ENCODE assay signal across 27 cellular contexts in the genomic region with DNA sequence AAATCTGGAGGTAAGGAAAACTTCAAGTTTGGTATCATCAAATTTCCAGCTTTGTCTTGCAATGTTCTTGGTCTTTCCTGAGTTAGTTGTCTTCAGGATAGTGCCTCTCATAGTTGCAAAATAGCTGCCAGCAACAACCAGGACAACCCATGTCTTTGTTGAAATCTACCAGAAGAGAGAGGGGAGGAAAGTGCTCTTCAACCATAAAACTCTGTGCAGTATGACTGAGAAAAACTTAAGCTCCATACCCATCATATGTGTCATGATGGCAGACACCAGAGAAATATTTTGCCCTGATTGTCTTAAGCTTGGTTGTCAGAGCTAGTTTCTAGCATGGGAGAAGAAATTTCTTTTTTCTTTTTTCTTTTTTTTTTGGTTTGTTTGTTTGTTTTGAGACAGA.
A peak's percentile ranks its signal among the peaks of the same experiment; 100 is the strongest.
DNase-seq lines count a peak whose midpoint lies in the region; ATAC-seq and TF ChIP-seq lines count a peak whose summit lies in the region.
"Had no signal": no experiment of that assay in that cellular context is flagged by ENCODE, and none has a peak within 500 bp of the region (broad histone marks: within the 10 kb centered on the region; RNA-seq: fewer than 3 reads in every experiment).

No MANE protein-coding gene starts in this region.

- peaks cover 0 to 9% of the 10 kb centered on the region in 2 donors for H3K4me1 Mint-ChIP-seq in natural killer cell treated with Interleukin-12 subunit alpha and Interleukin-12 subunit beta and Interleukin-15 and Interleukin-18, amount 100 ng/mL, for 72 hours (ENCODE audit: low read depth in 2 of 2)
- H3K4me1 Mint-ChIP-seq: CD4-positive, CD25-positive, alpha-beta regulatory T cell; naive thymus-derived CD8-positive, alpha-beta T cell had no signal

- DNase-seq in ELR (ENCODE audit: low read depth) (peak; percentile 36), M059J (ENCODE audit: low read depth) (peak; percentile 37), fibroblast of pulmonary artery (ENCODE audit: low read depth) (peak; percentile 33), renal cortical epithelial cell (ENCODE audit: low read depth) (peak; percentile 42), NCI-H1930 (lab: John Stamatoyannopoulos, UW) (no peak), medulla oblongata (ENCODE audit: extremely low spot score) (no peak)
- DNase-seq in natural killer cell treated with Interleukin-12 subunit alpha and Interleukin-12 subunit beta and Interleukin-15 and Interleukin-18, amount 100 ng/mL, for 72 hours (ENCODE audit: low spot score), result no peak
- DNase-seq: activated CD4-positive, alpha-beta T cell treated with anti-CD3 and anti-CD28 coated beads for 4 hours; activated naive CD4-positive, alpha-beta T cell treated with Interleukin-2 at 50 U/mL for 16 hours; activated T-cell treated with anti-CD3 and anti-CD28 coated beads, Interleukin-2, amount 50 U/mL, for 24 hours; CD4-positive, CD25-positive, alpha-beta regulatory T cell; GOT3; immature natural killer cell; KG1; left ventricle myocardium inferior; midbrain; naive thymus-derived CD8-positive, alpha-beta T cell; NCI-H1048; NCI-H187; NCI-H526; stimulated activated CD4-positive, alpha-beta T cell treated with anti-CD3 and anti-CD28 coated beads, Interleukin-4, amount 100 ng/mL, for 1 hour; stimulated activated naive CD4-positive, alpha-beta T cell had no signal

- H3K9me3 Mint-ChIP-seq in natural killer cell treated with Interleukin-12 subunit alpha and Interleukin-12 subunit beta and Interleukin-15 and Interleukin-18, amount 100 ng/mL, for 72 hours, result no peaks in the 10 kb centered on the region
- H3K9me3 Mint-ChIP-seq: activated T-cell treated with anti-CD3 and anti-CD28 coated beads, Interleukin-2, amount 50 U/mL, for 24 hours; dendritic cell treated with granulocyte-macrophage colony-stimulating factor and Interleukin-4, amounts not matched to agents 40 ng/mL and 50 ng/mL, for 4 days; immature natural killer cell; T-helper 1 cell treated with Interleukin-12 subunit alpha and Interleukin-12 subunit beta and Interleukin-4 antibody, amounts not matched to agents 30 μg/mL and 1 μg/mL, for 36 hours had no signal

- H3K36me3 Mint-ChIP-seq in natural killer cell treated with Interleukin-12 subunit alpha and Interleukin-12 subunit beta and Interleukin-15 and Interleukin-18, amount 100 ng/mL, for 72 hours, result no peaks in the 10 kb centered on the region
- H3K36me3 Mint-ChIP-seq: CD4-positive, CD25-positive, alpha-beta regulatory T cell; immature natural killer cell; naive thymus-derived CD8-positive, alpha-beta T cell had no signal

- no peak for ATAC-seq in natural killer cell treated with Interleukin-12 subunit alpha and Interleukin-12 subunit beta and Interleukin-15 and Interleukin-18, amount 100 ng/mL, for 72 hours
- no peak for ATAC-seq in GM21390 (IDR thresholded peaks at IDR 0.05; ENCODE audit: unreplicated experiment)
- ATAC-seq: naive thymus-derived CD8-positive, alpha-beta T cell had no signal

- peaks cover 8 to 9% of the 10 kb centered on the region in 2 donors for H3K27me3 Mint-ChIP-seq in natural killer cell treated with Interleukin-12 subunit alpha and Interleukin-12 subunit beta and Interleukin-15 and Interleukin-18, amount 100 ng/mL, for 72 hours
- H3K27me3 Mint-ChIP-seq: activated T-cell treated with anti-CD3 and anti-CD28 coated beads, Interleukin-2, amount 50 U/mL, for 24 hours; CD4-positive, CD25-positive, alpha-beta regulatory T cell; dendritic cell treated with granulocyte-macrophage colony-stimulating factor and Interleukin-4, amounts not matched to agents 40 ng/mL and 50 ng/mL, for 4 days had no signal

- no peak for TF ChIP-seq CTCF in fibroblast of pulmonary artery (IDR thresholded peaks at IDR 0.05; ENCODE audit: low read length, missing control alignments)

- no peak overlapping the region for H3K4me3 Mint-ChIP-seq in natural killer cell treated with Interleukin-12 subunit alpha and Interleukin-12 subunit beta and Interleukin-15 and Interleukin-18, amount 100 ng/mL, for 72 hours
- H3K4me3 Mint-ChIP-seq: activated T-cell treated with anti-CD3 and anti-CD28 coated beads, Interleukin-2, amount 50 U/mL, for 24 hours; CD4-positive, CD25-positive, alpha-beta regulatory T cell; dendritic cell treated with granulocyte-macrophage colony-stimulating factor and Interleukin-4, amounts not matched to agents 40 ng/mL and 50 ng/mL, for 4 days; immature natural killer cell; naive thymus-derived CD8-positive, alpha-beta T cell; T-helper 1 cell treated with Interleukin-12 subunit alpha and Interleukin-12 subunit beta and Interleukin-4 antibody, amounts not matched to agents 30 μg/mL and 1 μg/mL, for 36 hours had no signal

- no peak overlapping the region for H3K27ac Mint-ChIP-seq in natural killer cell treated with Interleukin-12 subunit alpha and Interleukin-12 subunit beta and Interleukin-15 and Interleukin-18, amount 100 ng/mL, for 72 hours
- H3K27ac Mint-ChIP-seq: activated T-cell treated with anti-CD3 and anti-CD28 coated beads, Interleukin-2, amount 50 U/mL, for 24 hours; CD4-positive, CD25-positive, alpha-beta regulatory T cell; dendritic cell treated with granulocyte-macrophage colony-stimulating factor and Interleukin-4, amounts not matched to agents 40 ng/mL and 50 ng/mL, for 4 days; immature natural killer cell; naive thymus-derived CD8-positive, alpha-beta T cell; T-helper 1 cell treated with Interleukin-12 subunit alpha and Interleukin-12 subunit beta and Interleukin-4 antibody, amounts not matched to agents 30 μg/mL and 1 μg/mL, for 36 hours had no signal

- no peak overlapping the region for H3K4me3 ChIP-seq in fibroblast of pulmonary artery (replicated peaks; ENCODE audit: low read depth, low read length)
- H3K4me3 ChIP-seq: hepatocyte, left ventricle myocardium inferior, SJSA1 had no signal

Comparison
In these comparisons a context has a peak if more than half of its experiments do, and no peak if none do; other contexts are left out.
1. DNase-seq: peak in ELR (single experiment), M059J (single experiment), fibroblast of pulmonary artery (single experiment) and renal cortical epithelial cell (single experiment); none in natural killer cell treated with Interleukin-12 subunit alpha and Interleukin-12 subunit beta and Interleukin-15 and Interleukin-18, amount 100 ng/mL, for 72 hours (single experiment), NCI-H1930 (0 of 2) and medulla oblongata (single experiment).